In genomic region chr9:116323012-116323411, GRCh38 we compare ENCODE assay signal across 1 cellular context.
TF ChIP-seq lines count a peak whose summit lies in the region.

No MANE protein-coding gene starts in this region.

TF ChIP-seq in WTC11, 78 proteins besides CTCF, POLR2A, EP300 and RAD21 (continued from another document):
- TF ChIP-seq, protein P1, sequence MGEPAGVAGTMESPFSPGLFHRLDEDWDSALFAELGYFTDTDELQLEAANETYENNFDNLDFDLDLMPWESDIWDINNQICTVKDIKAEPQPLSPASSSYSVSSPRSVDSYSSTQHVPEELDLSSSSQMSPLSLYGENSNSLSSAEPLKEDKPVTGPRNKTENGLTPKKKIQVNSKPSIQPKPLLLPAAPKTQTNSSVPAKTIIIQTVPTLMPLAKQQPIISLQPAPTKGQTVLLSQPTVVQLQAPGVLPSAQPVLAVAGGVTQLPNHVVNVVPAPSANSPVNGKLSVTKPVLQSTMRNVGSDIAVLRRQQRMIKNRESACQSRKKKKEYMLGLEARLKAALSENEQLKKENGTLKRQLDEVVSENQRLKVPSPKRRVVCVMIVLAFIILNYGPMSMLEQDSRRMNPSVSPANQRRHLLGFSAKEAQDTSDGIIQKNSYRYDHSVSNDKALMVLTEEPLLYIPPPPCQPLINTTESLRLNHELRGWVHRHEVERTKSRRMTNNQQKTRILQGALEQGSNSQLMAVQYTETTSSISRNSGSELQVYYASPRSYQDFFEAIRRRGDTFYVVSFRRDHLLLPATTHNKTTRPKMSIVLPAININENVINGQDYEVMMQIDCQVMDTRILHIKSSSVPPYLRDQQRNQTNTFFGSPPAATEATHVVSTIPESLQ (CRISPR knock-in tag; IDR thresholded peaks at IDR 0.05), result no peak
- TF ChIP-seq ZNF671 (CRISPR knock-in tag; IDR thresholded peaks at IDR 0.05), result no peak
- TF ChIP-seq NFYB (CRISPR knock-in tag; conservative IDR thresholded peaks at IDR 0.05; ENCODE audit: low read depth), result no peak
- no peak for TF ChIP-seq NR2C2 (CRISPR knock-in tag; IDR thresholded peaks at IDR 0.05)
